9 cellular contexts compared by ENCODE assay signal in genomic region chr12:132689227-132689626, GRCh38. TPM values are rescaled to one million over a fixed set of nuclear protein-coding genes. Genes with fewer than 3 reads are reported as not detected.
DNase-seq lines count a peak whose midpoint lies in the region; ATAC-seq, FAIRE-seq and TF ChIP-seq lines count a peak whose summit lies in the region.
"Had no signal": no experiment of that assay in that cellular context is flagged by ENCODE, and none has a peak within 500 bp of the region (broad histone marks: within the 10 kb centered on the region; RNA-seq: fewer than 3 reads in every experiment).

No MANE protein-coding gene starts in this region.

- H3K9me2 ChIP-seq in SK-N-SH (no peaks in the 10 kb centered on the region), OCI-LY7 (ENCODE audit: insufficient read depth, low read length) (no peaks in the 10 kb centered on the region)

- POLR2A ChIA-PET in SK-N-SH (lab: Yijun Ruan, JAX) (no interaction called here), OCI-LY7 (lab: Charles Lee) (interaction anchor here (0.8 kb wide), 1 partner anchor 52 kb away, joined by 5 read pairs; no protein-coding TSS in a partner anchor)

- no peaks in the 10 kb centered on the region for H3K27me3 ChIP-seq in SK-N-SH (ENCODE audit: insufficient read depth)
- H3K27me3 ChIP-seq in pancreas = no peaks in the 10 kb centered on the region
- no peaks in the 10 kb centered on the region for H3K27me3 ChIP-seq in uterus

- peaks cover 16% of the 10 kb centered on the region for H3K79me2 ChIP-seq in SK-N-SH (ENCODE audit: insufficient read depth)
- H3K79me2 ChIP-seq in OCI-LY7 (ENCODE audit: insufficient read depth, low read depth, low read length) = peaks cover 40% of the 10 kb centered on the region

- H3K4me1 ChIP-seq in SK-N-SH (ENCODE audit: control insufficient read depth in 1 of 2, insufficient read depth in 2 of 2, low read depth in 1 of 2, low read length in 1 of 2) (peaks cover 0 to 3% of the 10 kb centered on the region in 2 experiments; a peak in 1 of 4 replicates), OCI-LY7 (ENCODE audit: insufficient read depth, low read length, poor library complexity, severe bottlenecking) (peaks cover 25% of the 10 kb centered on the region), pancreas (peaks cover 0 to 2% (median 0%) of the 10 kb centered on the region in 3 donors), uterus (peaks cover 0 to 12% of the 10 kb centered on the region in 2 donors)

- BruUV-seq in OCI-LY7 (replicated peaks; lab: Mats Ljungman, UMichigan) = no TSS peak

- no peak overlapping the region for H3K9ac ChIP-seq in SK-N-SH

- no peak for TF ChIP-seq EP300 in SK-N-SH (IDR thresholded peaks at IDR 0.05; ENCODE audit: borderline replicate concordance in 1 of 2, low read depth in 1 of 2, low read length in 1 of 2)

- no peak overlapping the region for H3K27ac ChIP-seq in SK-N-SH (ENCODE audit: low read depth in 2 of 2, low read length in 1 of 2)
- no peak overlapping the region for H3K27ac ChIP-seq in OCI-LY7 (ENCODE audit: low read depth, low read length, poor library complexity, severe bottlenecking)
- no peak overlapping the region for H3K27ac ChIP-seq in pancreas
- no peak overlapping the region for H3K27ac ChIP-seq in uterus

- CTCF ChIA-PET in SK-N-SH (lab: Yijun Ruan, JAX) (interaction anchor here (1.3 kb wide), 1 partner anchor 21 kb away, joined by 4 read pairs; the partner anchor contains the start of gene PGAM5), OCI-LY7 (lab: Charles Lee; ENCODE audit: unreplicated experiment) (no interaction called here)

- TF ChIP-seq RAD21 in SK-N-SH (IDR thresholded peaks at IDR 0.05; ENCODE audit: low read length) = no peak

- H3K9me3 ChIP-seq in SK-N-SH (no peaks in the 10 kb centered on the region), OCI-LY7 (ENCODE audit: low read length) (no peaks in the 10 kb centered on the region), pancreas (no peaks in the 10 kb centered on the region), uterus (no peaks in the 10 kb centered on the region)

- H3K4me2 ChIP-seq in SK-N-SH = peak overlapping the region; percentile 19; the same call in 1 of the 2 replicates
- H3K4me2 ChIP-seq in OCI-LY7 (ENCODE audit: low read length) = peak overlapping the region; percentile 51

- H2AFZ ChIP-seq in SK-N-SH (ENCODE audit: low read depth) (no peak overlapping the region), OCI-LY7 (ENCODE audit: low read length) (no peak overlapping the region)

- no peak overlapping the region for H3K4me3 ChIP-seq in SK-N-SH (ENCODE audit: low read depth in 2 of 2, low read length in 1 of 2)
- peak overlapping the region; percentile 46 for H3K4me3 ChIP-seq in OCI-LY7 (ENCODE audit: low read depth, low read length, poor library complexity, severe bottlenecking)
- H3K4me3 ChIP-seq in epithelial cell of proximal tubule (ENCODE audit: low read depth, low read length) = peak overlapping the region; percentile 49
- peak overlapping the region in 2 of 4 donors; percentile 23 to 25 for H3K4me3 ChIP-seq in pancreas
- no peak overlapping the region for H3K4me3 ChIP-seq in uterus

- peaks cover 12% of the 10 kb centered on the region; the same call in 1 of the 2 replicates for H4K20me1 ChIP-seq in SK-N-SH (ENCODE audit: insufficient read depth)
- H4K20me1 ChIP-seq in OCI-LY7 (ENCODE audit: insufficient read depth, low read length) = peaks cover 16% of the 10 kb centered on the region

- no peak for TF ChIP-seq POLR2A in uterus (IDR thresholded peaks at IDR 0.05)

- 95% methylated on average over 18 of the region's 18 CpGs for WGBS in SK-N-SH (ENCODE audit: low lambda C conversion rate)
- WGBS in pancreas, 2 donors = 20 to 31% methylated on average over 18 of the region's 18 CpGs

- DNase-seq in SK-N-SH = no peak
- no peak for DNase-seq in OCI-LY7 (ENCODE audit: low spot score)
- no peak for DNase-seq in epithelial cell of proximal tubule (ENCODE audit: low read depth)
- peak in 3 of 6 donors; percentile 37 to 59 (median 48) for DNase-seq in pancreas
- DNase-seq in DMS 273 (lab: John Stamatoyannopoulos, UW; ENCODE audit: unreplicated experiment) = no peak
- no peak for DNase-seq in uterus

- FAIRE-seq in pancreas (lab: Jason Lieb, UNC) = no peak

- intact Hi-C loops in OCI-LY7 (cut with micrococcal nuclease; ENCODE audit: unreplicated experiment) (no loop called here), pancreas (cut with DNase I) (no loop called here), uterus (cut with DNase I; ENCODE audit: low total_unique reads) (no loop called here)

- H3K36me3 ChIP-seq in SK-N-SH (replicated peaks in 1 of 2; ENCODE audit: control insufficient read depth in 1 of 2, insufficient read depth in 2 of 2, low read length in 1 of 2) (no peaks in the 10 kb centered on the region), OCI-LY7 (ENCODE audit: insufficient read depth, low read length) (peaks cover 40% of the 10 kb centered on the region), pancreas (no peaks in the 10 kb centered on the region), uterus (no peaks in the 10 kb centered on the region)

- ATAC-seq in SK-N-SH treated with all-trans-retinoic acid at 6 μM for 48 hours (no peak), pancreas (peak; percentile 21 to 61 (median 41)), HG03196 (IDR thresholded peaks at IDR 0.05; ENCODE audit: unreplicated experiment) (no peak)
- ATAC-seq: esophagus mucosa had no signal

- TF ChIP-seq CTCF in SK-N-SH (IDR thresholded peaks at IDR 0.05) = no peak
- no peak for TF ChIP-seq CTCF in OCI-LY7 (conservative IDR thresholded peaks at IDR 0.05; ENCODE audit: low read length)
- TF ChIP-seq CTCF in epithelial cell of proximal tubule (conservative IDR thresholded peaks at IDR 0.05; ENCODE audit: low read depth, low read length) = no peak
- no peak for TF ChIP-seq CTCF in pancreas (IDR thresholded peaks at IDR 0.05)
- no peak for TF ChIP-seq CTCF in uterus (IDR thresholded peaks at IDR 0.05)

- H3F3A ChIP-seq in SK-N-SH (replicated peaks; ENCODE audit: insufficient read depth) = peaks cover 6% of the 10 kb centered on the region

TF ChIP-seq in SK-N-SH, 30 proteins besides CTCF, POLR2A, EP300 and RAD21 (continues in another document):
- TF ChIP-seq TAF1 (IDR thresholded peaks at IDR 0.05; ENCODE audit: borderline replicate concordance, low read depth, low read length) (no peak), RCOR1 (IDR thresholded peaks at IDR 0.05; ENCODE audit: low read length) (no peak), TCF12 (IDR thresholded peaks at IDR 0.05) (no peak), USF2 (IDR thresholded peaks at IDR 0.05; ENCODE audit: borderline replicate concordance, low read depth, low read length) (no peak)

TF ChIP-seq in SK-N-SH treated with all-trans-retinoic acid at 6 μM for 48 hours, 23 proteins besides CTCF, POLR2A, EP300 and RAD21 (continues in another document):
- TF ChIP-seq GLIS3 (CRISPR knock-in tag; IDR thresholded peaks at IDR 0.05) (no peak), ARNTL (CRISPR knock-in tag; IDR thresholded peaks at IDR 0.05; ENCODE audit: borderline replicate concordance, low read depth) (no peak), CSDC2 (CRISPR knock-in tag; IDR thresholded peaks at IDR 0.05) (no peak), ZC3H10 (CRISPR knock-in tag; IDR thresholded peaks at IDR 0.05) (no peak), BACH2 (CRISPR knock-in tag; IDR thresholded peaks at IDR 0.05; ENCODE audit: borderline replicate concordance) (no peak)
- TF ChIP-seq, protein P1, sequence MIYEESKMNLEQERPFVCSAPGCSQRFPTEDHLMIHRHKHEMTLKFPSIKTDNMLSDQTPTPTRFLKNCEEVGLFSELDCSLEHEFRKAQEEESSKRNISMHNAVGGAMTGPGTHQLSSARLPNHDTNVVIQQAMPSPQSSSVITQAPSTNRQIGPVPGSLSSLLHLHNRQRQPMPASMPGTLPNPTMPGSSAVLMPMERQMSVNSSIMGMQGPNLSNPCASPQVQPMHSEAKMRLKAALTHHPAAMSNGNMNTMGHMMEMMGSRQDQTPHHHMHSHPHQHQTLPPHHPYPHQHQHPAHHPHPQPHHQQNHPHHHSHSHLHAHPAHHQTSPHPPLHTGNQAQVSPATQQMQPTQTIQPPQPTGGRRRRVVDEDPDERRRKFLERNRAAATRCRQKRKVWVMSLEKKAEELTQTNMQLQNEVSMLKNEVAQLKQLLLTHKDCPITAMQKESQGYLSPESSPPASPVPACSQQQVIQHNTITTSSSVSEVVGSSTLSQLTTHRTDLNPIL (CRISPR knock-in tag; IDR thresholded peaks at IDR 0.05; ENCODE audit: low read depth) = no peak

RNA-seq across cellular contexts. Expression of gene PXMP2, which starts 1.8 kb away (rescaled TPM):
- 25.4 and 35.8 TPM in 2 replicates for polyA plus RNA-seq in SK-N-SH (2012; rRNA removed)
- polyA plus RNA-seq in SK-N-SH (2012; cell fraction: cytosol; rRNA removed) = 23.8 and 25.0 TPM in 2 replicates
- 21.8 and 26.8 TPM in 2 replicates for polyA plus RNA-seq in SK-N-SH (2012; cell fraction: nucleus; rRNA removed)
- total RNA-seq in OCI-LY7 (2014; rRNA removed; shearing (Covaris generic)) = 97.3 and 103 TPM in 2 replicates
- 58.1 and 62.4 TPM in 2 replicates for total RNA-seq in OCI-LY7 (2022)
- 48.9 and 55.1 TPM in 2 replicates for total RNA-seq in epithelial cell of proximal tubule
- 10 to 100 TPM; 12.2 to 27.1 (median 14.2) TPM for total RNA-seq in pancreas
- polyA plus RNA-seq in pancreas = 10 to 100 TPM in 1 of 2 donors, 1 to 10 TPM in 1; 7.7 to 13.5 TPM
- total RNA-seq in uterus = 10 to 100 TPM in 3 of 4 donors, 1 to 10 TPM in 1; 8.5 to 87.9 (median 29.4) TPM

RNA-seq across cellular contexts. Expression of gene POLE, which starts 2.1 kb away (rescaled TPM):
- polyA plus RNA-seq in SK-N-SH (2012; rRNA removed) (17.8 and 20.1 TPM in 2 replicates), pancreas (10 to 100 TPM; 31.0 to 45.7 TPM)
- polyA plus RNA-seq in SK-N-SH (2012; cell fraction: cytosol; rRNA removed) = 5.5 and 6.8 TPM in 2 replicates
- polyA plus RNA-seq in SK-N-SH (2012; cell fraction: nucleus; rRNA removed) = 89.3 and 94.3 TPM in 2 replicates
- total RNA-seq in OCI-LY7 (2014; rRNA removed; shearing (Covaris generic)) = 157 and 159 TPM in 2 replicates
- total RNA-seq in OCI-LY7 (2022) (230 and 255 TPM in 2 replicates), epithelial cell of proximal tubule (35.9 and 37.9 TPM in 2 replicates), pancreas (10 to 100 TPM in 5 of 6 donors, 1 to 10 TPM in 1; 7.2 to 17.1 (median 14.3) TPM), uterus (10 to 100 TPM in 3 of 4 donors, 1 to 10 TPM in 1; 7.7 to 71.3 (median 28.8) TPM)

RNA-seq across cellular contexts. Expression of gene PGAM5, which starts 21.4 kb away (rescaled TPM):
- polyA plus RNA-seq in SK-N-SH (2012; rRNA removed) (19.9 and 22.5 TPM in 2 replicates), pancreas (10 to 100 TPM in 1 of 2 donors, 1 to 10 TPM in 1; 9.0 to 14.4 TPM)
- 11.6 and 15.3 TPM in 2 replicates for polyA plus RNA-seq in SK-N-SH (2012; cell fraction: cytosol; rRNA removed)
- polyA plus RNA-seq in SK-N-SH (2012; cell fraction: nucleus; rRNA removed) = 14.8 and 16.5 TPM in 2 replicates
- 94.9 and 97.2 TPM in 2 replicates for total RNA-seq in OCI-LY7 (2014; rRNA removed; shearing (Covaris generic))
- total RNA-seq in OCI-LY7 (2022) (86.5 and 95.6 TPM in 2 replicates), epithelial cell of proximal tubule (75.0 and 124 TPM in 2 replicates), pancreas (10 to 100 TPM; 14.9 to 27.3 (median 18.0) TPM), uterus (10 to 100 TPM in 2 of 4 donors, 1 to 10 TPM in 2; 5.0 to 30.8 (median 19.4) TPM)

Comparison
In these comparisons a context has a peak if more than half of its experiments do, and no peak if none do; other contexts are left out.
1. H3K4me3 ChIP-seq: peak in OCI-LY7 (single experiment) and epithelial cell of proximal tubule (single experiment); none in SK-N-SH (0 of 2) and uterus (0 of 2).
2. ATAC-seq: peak in pancreas (4 of 4); none in SK-N-SH treated with all-trans-retinoic acid at 6 μM for 48 hours (single experiment) and HG03196 (single experiment).